In the genomic region with DNA sequence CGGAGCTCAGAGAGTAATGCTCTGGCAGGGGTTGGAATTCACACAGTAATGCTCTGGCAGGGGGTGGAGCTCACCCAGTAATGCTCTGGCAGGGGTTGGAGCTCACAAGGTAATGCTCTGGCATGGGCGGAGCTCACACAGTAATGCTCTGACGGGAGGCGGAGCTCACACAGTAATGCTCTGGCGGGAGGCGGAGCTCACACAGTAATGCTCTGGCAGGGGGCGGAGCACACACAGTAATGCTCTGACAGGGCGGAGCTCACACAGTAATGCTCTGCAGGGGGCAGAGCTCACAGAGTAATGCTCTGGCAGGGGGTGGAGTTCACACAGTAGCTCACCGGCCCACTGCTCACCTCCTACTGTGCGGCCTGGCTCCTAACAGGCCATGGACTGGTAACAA, we compare ENCODE assay signal across 18 cellular contexts.
"Had no signal": no experiment of that assay in that cellular context is flagged by ENCODE, and none has a peak within 500 bp of the region (broad histone marks: within the 10 kb centered on the region; RNA-seq: fewer than 3 reads in every experiment).

No MANE protein-coding gene starts in this region.

- H3K27ac ChIP-seq: breast epithelium, lower lobe of right lung, vagina had no signal

- H3K4me1 ChIP-seq: breast epithelium had no signal

- H3K4me3 ChIP-seq: breast epithelium, lower lobe of right lung, vagina had no signal

- DNase-seq: activated CD4-positive, alpha-beta T cell treated with anti-CD3 and anti-CD28 coated beads for 4 hours; activated CD8-positive, alpha-beta memory T cell treated with anti-CD3 and anti-CD28 coated beads, Interleukin-2, amount 50 U/mL, for 4 hours; activated naive CD4-positive, alpha-beta T cell treated with anti-CD3 and anti-CD28 coated beads for 36 hours; activated T-cell treated with anti-CD3 and anti-CD28 coated beads, Interleukin-2, amount 50 U/mL, for 4 hours; aorta; cerebellar nuclear complex; effector memory CD4-positive, alpha-beta T cell; hippocampal formation; lower lobe of right lung; midbrain; retina; stimulated activated CD4-positive, alpha-beta T cell treated with anti-CD3 and anti-CD28 coated beads, Interleukin-12 subunit alpha, Interleukin-12 subunit beta, amount 100 ng/mL, for 4 hours; stimulated activated CD4-positive, alpha-beta T cell treated with anti-CD3 and anti-CD28 coated beads, Interleukin-1b, Interleukin-23, amount 100 ng/mL, for 48 hours; stimulated activated naive CD8-positive, alpha-beta T cell treated with anti-CD3 and anti-CD28 coated beads, Interleukin-15, Interleukin-2, amounts not matched to agents 100 U/mL and 50 U/mL, for 24 hours; trophoblast cell had no signal

- H3K27me3 ChIP-seq: breast epithelium, vagina had no signal

- H3K36me3 ChIP-seq: breast epithelium, vagina had no signal

- H3K9me3 ChIP-seq: breast epithelium, lower lobe of right lung, vagina had no signal

- ATAC-seq: activated T-cell treated with anti-CD3 and anti-CD28 coated beads, Interleukin-2, amount 50 U/mL, for 4 hours; lower lobe of right lung; stimulated activated naive CD8-positive, alpha-beta T cell treated with anti-CD3 and anti-CD28 coated beads, Interleukin-15, Interleukin-2, amounts not matched to agents 100 U/mL and 50 U/mL, for 24 hours; WTC11 had no signal
